ENCODE assay signal across 8 cellular contexts in the genomic region with DNA sequence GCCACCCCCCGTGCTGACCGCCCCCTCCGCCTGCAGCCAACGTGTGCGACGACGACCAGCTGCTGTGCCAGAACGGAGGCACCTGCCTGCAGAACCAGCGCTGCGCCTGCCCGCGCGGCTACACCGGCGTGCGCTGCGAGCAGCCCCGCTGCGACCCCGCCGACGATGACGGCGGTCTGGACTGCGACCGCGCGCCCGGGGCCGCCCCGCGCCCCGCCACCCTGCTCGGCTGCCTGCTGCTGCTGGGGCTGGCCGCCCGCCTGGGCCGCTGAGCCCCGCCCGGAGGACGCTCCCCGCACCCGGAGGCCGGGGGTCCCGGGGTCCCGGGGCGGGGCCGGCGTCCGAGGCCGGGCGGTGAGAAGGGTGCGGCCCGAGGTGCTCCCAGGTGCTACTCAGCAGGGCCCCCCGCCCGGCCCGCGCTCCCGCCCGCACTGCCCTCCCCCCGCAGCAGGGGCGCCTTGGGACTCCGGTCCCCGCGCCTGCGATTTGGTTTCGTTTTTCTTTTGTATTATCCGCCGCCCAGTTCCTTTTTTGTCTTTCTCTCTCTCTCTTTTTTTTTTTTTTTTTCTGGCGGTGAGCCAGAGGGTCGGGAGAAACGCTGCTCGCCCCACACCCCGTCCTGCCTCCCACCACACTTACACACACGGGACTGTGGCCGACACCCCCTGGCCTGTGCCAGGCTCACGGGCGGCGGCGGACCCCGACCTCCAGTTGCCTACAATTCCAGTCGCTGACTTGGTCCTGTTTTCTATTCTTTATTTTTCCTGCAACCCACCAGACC.
DNase-seq lines count a peak whose midpoint lies in the region; ATAC-seq and TF ChIP-seq lines count a peak whose summit lies in the region.

No MANE protein-coding gene starts in this region.

- peak overlapping the region; percentile 96 for H3K4me3 Mint-ChIP-seq in activated B cell treated with CpG ODN at 0.5 μM for 24 hours
- H3K4me3 Mint-ChIP-seq in natural killer cell treated with Interleukin-12 subunit alpha and Interleukin-12 subunit beta and Interleukin-15 and Interleukin-18, amount 100 ng/mL, for 72 hours: peak overlapping the region; percentile 98

- peaks cover 12% of the 10 kb centered on the region for H3K4me1 Mint-ChIP-seq in activated B cell treated with CpG ODN at 0.5 μM for 24 hours
- H3K4me1 Mint-ChIP-seq in natural killer cell treated with Interleukin-12 subunit alpha and Interleukin-12 subunit beta and Interleukin-15 and Interleukin-18, amount 100 ng/mL, for 72 hours (ENCODE audit: low read depth in 2 of 2): peaks cover 6 to 9% of the 10 kb centered on the region in 2 donors

- peaks cover 27% of the 10 kb centered on the region; the same call in 1 of the 2 replicates for H3K4me1 ChIP-seq in ES-I3 (ENCODE audit: insufficient read depth, low read length)
- H3K4me1 ChIP-seq in endocrine pancreas (ENCODE audit: control insufficient read depth, insufficient read depth, low read length): no peaks in the 10 kb centered on the region
- H3K4me1 ChIP-seq in uterus: peaks cover 0 to 17% of the 10 kb centered on the region in 2 donors

- DNase-seq in activated B cell treated with CpG ODN at 0.5 μM for 24 hours: peak; percentile 57
- peak; percentile 66 for DNase-seq in natural killer cell treated with Interleukin-12 subunit alpha and Interleukin-12 subunit beta and Interleukin-15 and Interleukin-18, amount 100 ng/mL, for 72 hours (ENCODE audit: low spot score)
- peak; percentile 30 to 42 for DNase-seq in uterus
- DNase-seq in NCI-H2196 treated with DMSO at 0.1 percent for 48 hours (lab: John Stamatoyannopoulos, UW; ENCODE audit: unreplicated experiment): no peak

- H3K27ac Mint-ChIP-seq in activated B cell treated with CpG ODN at 0.5 μM for 24 hours: peak overlapping the region; percentile 83
- H3K27ac Mint-ChIP-seq in natural killer cell treated with Interleukin-12 subunit alpha and Interleukin-12 subunit beta and Interleukin-15 and Interleukin-18, amount 100 ng/mL, for 72 hours: peak overlapping the region; percentile 47 to 77

- no peaks in the 10 kb centered on the region for H3K9me3 Mint-ChIP-seq in activated B cell treated with CpG ODN at 0.5 μM for 24 hours
- no peaks in the 10 kb centered on the region for H3K9me3 Mint-ChIP-seq in natural killer cell treated with Interleukin-12 subunit alpha and Interleukin-12 subunit beta and Interleukin-15 and Interleukin-18, amount 100 ng/mL, for 72 hours

- TF ChIP-seq CTCF in activated B cell treated with CpG ODN at 0.5 μM for 24 hours (IDR thresholded peaks at IDR 0.05) (no peak), uterus (IDR thresholded peaks at IDR 0.05) (no peak)

- H3K27me3 ChIP-seq in endocrine pancreas (ENCODE audit: control insufficient read depth, insufficient read depth, low read length) (no peaks in the 10 kb centered on the region), uterus (no peaks in the 10 kb centered on the region)

- peak overlapping the region; percentile 54 to 56 for H3K27ac ChIP-seq in uterus

- no peak for TF ChIP-seq POLR2A in uterus (IDR thresholded peaks at IDR 0.05)

- intact Hi-C loops in activated B cell treated with CpG ODN at 0.5 μM for 24 hours (cut with micrococcal nuclease) (loop anchor here (1.0 to 5.0 kb wide), 8 partner anchors 10 to 635 kb away; a partner anchor contains a TSS), uterus (cut with DNase I; ENCODE audit: low total_unique reads) (no loop called here)

- no peaks in the 10 kb centered on the region for H3K36me3 ChIP-seq in ES-I3 (ENCODE audit: insufficient read depth, low read length)
- H3K36me3 ChIP-seq in endocrine pancreas (ENCODE audit: control insufficient read depth, insufficient read depth, low read length): no peaks in the 10 kb centered on the region
- H3K36me3 ChIP-seq in uterus: no peaks in the 10 kb centered on the region

- H3K9ac ChIP-seq in ES-I3 (ENCODE audit: low read depth, low read length) (peak overlapping the region; percentile 74; the same call in 1 of the 2 replicates), endocrine pancreas (ENCODE audit: control insufficient read depth, insufficient read depth, low read length) (peak overlapping the region; percentile 43)

- H3K9me3 ChIP-seq in ES-I3 (ENCODE audit: control insufficient read depth, insufficient read depth, low read length): no peaks in the 10 kb centered on the region
- no peaks in the 10 kb centered on the region for H3K9me3 ChIP-seq in endocrine pancreas (ENCODE audit: control insufficient read depth, low read length)
- H3K9me3 ChIP-seq in uterus: no peaks in the 10 kb centered on the region

- H3K4me3 ChIP-seq in endocrine pancreas (ENCODE audit: control insufficient read depth, insufficient read depth, low read length) (no peak overlapping the region), uterus (peak overlapping the region; percentile 40 to 69)

- peak; percentile 3 for ATAC-seq in HG03521 (IDR thresholded peaks at IDR 0.05; ENCODE audit: unreplicated experiment)
- ATAC-seq in activated B cell treated with CpG ODN at 0.5 μM for 24 hours (ENCODE audit: low read depth): no peak
- no peak for ATAC-seq in natural killer cell treated with Interleukin-12 subunit alpha and Interleukin-12 subunit beta and Interleukin-15 and Interleukin-18, amount 100 ng/mL, for 72 hours
- ATAC-seq in GM21723 (IDR thresholded peaks at IDR 0.05; ENCODE audit: unreplicated experiment): no peak

- CTCF ChIA-PET in activated B cell treated with CpG ODN at 0.5 μM for 24 hours (lab: Charles Lee): interaction anchor here (0.6 to 1.5 kb wide), 6 partner anchors 8 to 485 kb away, joined by 3 to 11 read pairs (median 4); no protein-coding TSS in a partner anchor

- no peaks in the 10 kb centered on the region for H3K27me3 Mint-ChIP-seq in activated B cell treated with CpG ODN at 0.5 μM for 24 hours
- H3K27me3 Mint-ChIP-seq in natural killer cell treated with Interleukin-12 subunit alpha and Interleukin-12 subunit beta and Interleukin-15 and Interleukin-18, amount 100 ng/mL, for 72 hours: peaks cover 0 to 4% of the 10 kb centered on the region in 2 donors

- POLR2A ChIA-PET in activated B cell treated with CpG ODN at 0.5 μM for 24 hours (lab: Charles Lee): interaction anchor here (0.6 to 1.4 kb wide), 9 partner anchors 17 to 1556 kb away, joined by 3 to 10 read pairs (median 6); a partner anchor contains a TSS

- H3K36me3 Mint-ChIP-seq in activated B cell treated with CpG ODN at 0.5 μM for 24 hours (ENCODE audit: low read depth): peaks cover 2% of the 10 kb centered on the region
- H3K36me3 Mint-ChIP-seq in natural killer cell treated with Interleukin-12 subunit alpha and Interleukin-12 subunit beta and Interleukin-15 and Interleukin-18, amount 100 ng/mL, for 72 hours: no peaks in the 10 kb centered on the region
